In the genomic region with DNA sequence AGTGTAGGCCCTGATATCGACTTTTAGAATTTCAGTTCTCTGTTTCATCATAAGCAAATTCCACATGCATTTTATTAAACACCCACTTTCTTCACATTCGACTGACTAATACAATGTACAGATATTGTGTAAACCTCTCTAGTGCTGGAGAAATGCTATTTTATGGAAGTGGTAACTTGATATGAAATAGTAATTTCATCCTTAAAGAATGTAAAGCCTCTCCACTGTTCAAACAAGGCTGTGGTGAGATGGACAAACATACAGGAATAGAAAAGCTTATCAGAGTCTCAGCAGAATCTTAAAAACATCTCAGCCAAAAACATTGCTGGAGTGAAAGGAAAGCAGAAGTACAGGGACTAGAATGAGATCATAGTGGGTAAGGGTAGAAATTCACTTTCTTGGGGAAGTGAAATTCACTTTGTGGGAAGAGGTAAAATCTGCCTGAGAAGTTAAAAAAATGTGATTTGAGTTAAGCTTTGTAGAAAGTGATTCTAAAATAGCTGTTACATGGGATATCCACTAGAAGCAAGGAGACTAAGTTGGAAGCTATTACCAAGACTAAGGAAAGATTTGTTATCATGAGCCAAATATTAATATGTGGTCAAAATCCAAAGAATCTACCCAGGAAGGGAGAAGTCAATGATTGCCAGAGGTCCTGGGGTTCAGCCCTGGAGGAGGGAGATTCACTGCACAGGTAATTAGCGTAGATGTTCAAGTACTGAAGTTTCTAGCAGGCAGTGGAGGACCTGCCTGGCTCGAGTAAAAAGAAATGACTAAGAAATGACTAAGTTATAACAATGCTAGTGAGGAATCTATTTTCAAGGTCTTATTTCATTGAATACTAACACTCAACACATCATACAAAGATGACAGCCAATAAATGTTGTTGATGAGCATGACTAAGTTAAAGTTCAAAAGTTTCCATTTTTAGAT, we compare ENCODE assay signal across 17 cellular contexts.
DNase-seq lines count a peak whose midpoint lies in the region; ATAC-seq lines count a peak whose summit lies in the region.
"Had no signal": no experiment of that assay in that cellular context is flagged by ENCODE, and none has a peak within 500 bp of the region (broad histone marks: within the 10 kb centered on the region; RNA-seq: fewer than 3 reads in every experiment).

No MANE protein-coding gene starts in this region.

- DNase-seq in ELR (ENCODE audit: low read depth) (peak; percentile 0), HPDE6-E6E7 (ENCODE audit: extremely low spot score) (peak; percentile 29), RKO (ENCODE audit: low spot score) (peak; percentile 35), glomerular visceral epithelial cell (ENCODE audit: extremely low spot score) (peak; percentile 81), cortex of kidney (lab: John Stamatoyannopoulos, UW) (no peak)
- DNase-seq: activated CD4-positive, alpha-beta T cell treated with anti-CD3 and anti-CD28 coated beads for 36 hours; activated naive CD4-positive, alpha-beta T cell treated with anti-CD3 and anti-CD28 coated beads, Interleukin-2, amount 50 U/mL, for 16 hours; activated T-cell treated with anti-CD3 and anti-CD28 coated beads, Interleukin-2, amount 50 U/mL, for 48 hours; DMS153; endodermal cell; heart left ventricle; NCI-H187 treated with DMSO at 0.1 percent for 48 hours; NCI-H2227 treated with DMSO at 0.1 percent for 48 hours; stimulated activated naive CD4-positive, alpha-beta T cell had no signal

- ATAC-seq in HG03097 (IDR thresholded peaks at IDR 0.05; ENCODE audit: low FRiP score, unreplicated experiment) (no peak), HG03521 (IDR thresholded peaks at IDR 0.05; ENCODE audit: unreplicated experiment) (no peak)
- ATAC-seq: activated CD4-positive, alpha-beta T cell treated with anti-CD3 and anti-CD28 coated beads for 36 hours; heart left ventricle; K562 had no signal
